Comparison of ENCODE assay signal across 14 cellular contexts in the genomic region with DNA sequence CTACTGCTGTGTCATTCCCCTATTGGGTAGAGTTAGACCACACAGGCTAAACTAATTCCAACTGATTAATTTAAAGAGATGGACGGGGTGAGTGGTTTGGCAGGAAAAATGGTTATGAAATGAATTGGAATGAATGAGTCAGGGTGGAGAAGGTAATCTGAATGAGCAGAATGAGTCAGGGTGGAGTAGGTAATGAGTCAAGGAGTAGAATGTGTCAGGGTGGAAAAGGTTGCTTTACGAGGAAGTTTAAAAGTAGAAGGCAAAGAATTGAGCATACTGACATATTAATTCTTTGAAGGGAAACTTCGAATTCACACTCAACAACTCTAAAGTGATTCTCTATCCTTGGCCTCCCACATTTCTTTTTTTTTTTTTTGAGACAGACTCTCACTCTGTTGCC. TPM values are rescaled to one million over a fixed set of nuclear protein-coding genes. Genes with fewer than 3 reads are reported as not detected.
A peak's percentile ranks its signal among the peaks of the same experiment; 100 is the strongest.
DNase-seq lines count a peak whose midpoint lies in the region; ATAC-seq and TF ChIP-seq lines count a peak whose summit lies in the region.
"Had no signal": no experiment of that assay in that cellular context is flagged by ENCODE, and none has a peak within 500 bp of the region (broad histone marks: within the 10 kb centered on the region; RNA-seq: fewer than 3 reads in every experiment).

No MANE protein-coding gene starts in this region.

- H3K4me2 ChIP-seq in PC-3 (ENCODE audit: low read length), result peak overlapping the region; percentile 74
- H3K4me2 ChIP-seq in smooth muscle cell, result no peak overlapping the region

- H4K20me1 ChIP-seq in PC-3 (ENCODE audit: low read length), result no peaks in the 10 kb centered on the region
- H4K20me1 ChIP-seq in smooth muscle cell (ENCODE audit: low read depth), result no peaks in the 10 kb centered on the region

- H3K9me3 ChIP-seq in PC-3 (ENCODE audit: low read length), result no peaks in the 10 kb centered on the region
- H3K9me3 ChIP-seq in smooth muscle cell (replicated peaks; ENCODE audit: low read depth), result no peaks in the 10 kb centered on the region
- H3K9me3 ChIP-seq: SJSA1, upper lobe of right lung had no signal

- POLR2A ChIA-PET in PC-3 (lab: Charles Lee; ENCODE audit: unreplicated experiment), result interaction anchor here (0.6 kb wide), 1 partner anchor 10 kb away, joined by 3 read pairs; no protein-coding TSS in a partner anchor

- H3F3A ChIP-seq in PC-3 (ENCODE audit: low read length, unreplicated experiment) (no peaks in the 10 kb centered on the region), smooth muscle cell (ENCODE audit: low read depth) (no peaks in the 10 kb centered on the region)

- peak overlapping the region; percentile 94 for H3K27ac ChIP-seq in PC-3 (ENCODE audit: low read length)
- peak overlapping the region; percentile 53 for H3K27ac ChIP-seq in smooth muscle cell (ENCODE audit: low read depth)
- H3K27ac ChIP-seq: left lung, SJSA1, upper lobe of right lung had no signal

- H3K4me1 ChIP-seq in PC-3 (ENCODE audit: insufficient read depth, low read length) (peaks cover 31% of the 10 kb centered on the region), smooth muscle cell (ENCODE audit: low read depth) (no peaks in the 10 kb centered on the region)
- H3K4me1 ChIP-seq: left lung, SJSA1, upper lobe of right lung had no signal

- TF ChIP-seq CTCF in PC-3 (conservative IDR thresholded peaks at IDR 0.05; ENCODE audit: low read depth, low read length), result no peak
- TF ChIP-seq CTCF in epithelial cell of esophagus (IDR thresholded peaks at IDR 0.05; ENCODE audit: insufficient read depth, low read depth, low read length, missing control alignments), result no peak
- TF ChIP-seq CTCF in smooth muscle cell (IDR thresholded peaks at IDR 0.05; ENCODE audit: borderline replicate concordance, insufficient read depth, poor library complexity, severe bottlenecking), result no peak

- peak; percentile 76 to 92 for ATAC-seq in activated CD4-positive, CD25-positive, alpha-beta regulatory T cell treated with anti-CD3 and anti-CD28 coated beads, Interleukin-2, amount 50 U/mL, for 24 hours
- ATAC-seq in PC-3, result peak; percentile 95
- ATAC-seq in HG03460 (IDR thresholded peaks at IDR 0.05; ENCODE audit: unreplicated experiment), result no peak
- ATAC-seq in GM18870 (IDR thresholded peaks at IDR 0.05; ENCODE audit: unreplicated experiment), result no peak
- ATAC-seq: left lung, upper lobe of right lung had no signal

- 72% methylated on average over 3 of the region's 3 CpGs for WGBS in smooth muscle cell (ENCODE audit: low lambda C conversion rate)

- H2AFZ ChIP-seq in PC-3 (ENCODE audit: low read length), result no peak overlapping the region
- no peak overlapping the region for H2AFZ ChIP-seq in smooth muscle cell (ENCODE audit: low read depth)

- H3K36me3 ChIP-seq in PC-3 (ENCODE audit: low read depth, low read length) (no peaks in the 10 kb centered on the region), smooth muscle cell (ENCODE audit: low read depth) (no peaks in the 10 kb centered on the region)
- H3K36me3 ChIP-seq: left lung, SJSA1, upper lobe of right lung had no signal

- no peaks in the 10 kb centered on the region for H3K27me3 ChIP-seq in PC-3 (ENCODE audit: low read length)
- no peaks in the 10 kb centered on the region for H3K27me3 ChIP-seq in smooth muscle cell (ENCODE audit: low read depth)
- H3K27me3 ChIP-seq: left lung, SJSA1, upper lobe of right lung had no signal

- intact Hi-C loops in PC-3 (cut with micrococcal nuclease), result no loop called here

- no peak for DNase-seq in activated CD4-positive, CD25-positive, alpha-beta regulatory T cell treated with anti-CD3 and anti-CD28 coated beads, Interleukin-2, amount 50 U/mL, for 72 hours
- DNase-seq in PC-3 (peak; percentile 99), epithelial cell of esophagus (ENCODE audit: low read depth) (peak; percentile 96), smooth muscle cell (lab: John Stamatoyannopoulos, UW; ENCODE audit: unreplicated experiment) (no peak), NCI-H1694 (lab: John Stamatoyannopoulos, UW) (no peak)
- DNase-seq: 8988T; activated CD4-positive, alpha-beta T cell treated with anti-CD3 and anti-CD28 coated beads, Interleukin-2, amount 10 ng/mL, durations not matched to agents 7 days and 5 days; erythroblast; left lung; upper lobe of right lung had no signal

- H3K4me3 ChIP-seq in PC-3 (ENCODE audit: low read length), result peak overlapping the region; percentile 37; the same call in 1 of the 2 replicates
- no peak overlapping the region for H3K4me3 ChIP-seq in epithelial cell of esophagus (ENCODE audit: low read length)
- H3K4me3 ChIP-seq in smooth muscle cell, result no peak overlapping the region
- H3K4me3 ChIP-seq: left lung, SJSA1, upper lobe of right lung had no signal

- H3K9me2 ChIP-seq in PC-3 (replicated peaks; ENCODE audit: low read length), result no peaks in the 10 kb centered on the region

- H3K79me2 ChIP-seq in PC-3 (ENCODE audit: low read length) (no peaks in the 10 kb centered on the region), smooth muscle cell (ENCODE audit: low read depth) (no peaks in the 10 kb centered on the region)

- CTCF ChIA-PET in PC-3 (lab: Charles Lee), result no interaction called here

- BruUV-seq in PC-3 (replicated peaks; lab: Mats Ljungman, UMichigan), result no TSS peak

- peak overlapping the region; percentile 54 for H3K9ac ChIP-seq in PC-3 (ENCODE audit: low read length)
- no peak overlapping the region for H3K9ac ChIP-seq in smooth muscle cell (ENCODE audit: low read depth)

RNA-seq across cellular contexts. Expression of a gene that starts 12.7 kb away (rescaled TPM):
- total RNA-seq in PC-3 (2014; rRNA removed) (52.6 and 65.6 TPM in 2 replicates), smooth muscle cell (33.1 and 33.6 TPM in 2 replicates)
- 3.6 and 4.1 TPM in 2 replicates for polyA plus RNA-seq in smooth muscle cell

RNA-seq across cellular contexts. Expression of a gene that starts 24.0 kb away (rescaled TPM):
- total RNA-seq in PC-3 (2014; rRNA removed) (20.1 and 23.3 TPM in 2 replicates), smooth muscle cell (59.3 and 64.2 TPM in 2 replicates)
- 27.1 and 30.5 TPM in 2 replicates for polyA plus RNA-seq in smooth muscle cell

RNA-seq across cellular contexts. Expression of a gene that starts 58.6 kb away (rescaled TPM):
- total RNA-seq in PC-3 (2014; rRNA removed) (8.2 and 9.7 TPM in 2 replicates), smooth muscle cell (13.2 and 21.0 TPM in 2 replicates)
- polyA plus RNA-seq in smooth muscle cell, result 8.1 and 12.7 TPM in 2 replicates

Comparison
In these comparisons a context has a peak if more than half of its experiments do, and no peak if none do; other contexts are left out.
1. ATAC-seq: peak in activated CD4-positive, CD25-positive, alpha-beta regulatory T cell treated with anti-CD3 and anti-CD28 coated beads, Interleukin-2, amount 50 U/mL, for 24 hours (2 of 2) and PC-3 (single experiment); none in HG03460 (single experiment) and GM18870 (single experiment).
2. DNase-seq: peak in PC-3 (single experiment) and epithelial cell of esophagus (single experiment); none in activated CD4-positive, CD25-positive, alpha-beta regulatory T cell treated with anti-CD3 and anti-CD28 coated beads, Interleukin-2, amount 50 U/mL, for 72 hours (single experiment), smooth muscle cell (single experiment) and NCI-H1694 (single experiment).